Comparison of ENCODE assay signal across 9 cellular contexts in genomic region chr2:27178469-27178868, GRCh38. TPM values are rescaled to one million over a fixed set of nuclear protein-coding genes. Genes with fewer than 3 reads are reported as not detected.
"Had no signal": no experiment of that assay in that cellular context is flagged by ENCODE, and none has a peak within 500 bp of the region (broad histone marks: within the 10 kb centered on the region; RNA-seq: fewer than 3 reads in every experiment).

No MANE protein-coding gene starts in this region.

- DNase-seq: H9, HCEC 1CT, KBM-7 had no signal

- ATAC-seq: GM23338 had no signal

- H3K4me2 ChIP-seq: GM23338 had no signal

- FAIRE-seq: H1, H54, HTR-8/SVneo had no signal

- H3K4me3 ChIP-seq: GM23338 had no signal

RNA-seq across cellular contexts. Expression of gene TCF23, which starts 29.7 kb away (rescaled TPM):
- total RNA-seq: H1, H9, HT-29 had no signal
- polyA plus RNA-seq: IgD-negative memory B cell had no signal

RNA-seq across cellular contexts. Expression of gene PRR30, which starts 39.3 kb away (rescaled TPM):
- total RNA-seq: GM23338, H1, H9, HT-29 had no signal
- polyA plus RNA-seq: GM23338, H1, IgD-negative memory B cell had no signal
